In genomic region chr1:57506941-57507340, GRCh38 we compare ENCODE assay signal across 29 cellular contexts.
"Had no signal": no experiment of that assay in that cellular context is flagged by ENCODE, and none has a peak within 500 bp of the region (broad histone marks: within the 10 kb centered on the region; RNA-seq: fewer than 3 reads in every experiment).

No MANE protein-coding gene starts in this region.

- H3K27me3 ChIP-seq: left lung, pancreas, sigmoid colon, spleen, suprapubic skin, tibial artery had no signal

- DNase-seq: hypothalamus; immature natural killer cell; kidney; left colon; left lung; lower lobe of right lung; mammary epithelial cell; mesenchymal stem cell; naive thymus-derived CD8-positive, alpha-beta T cell; nucleus accumbens; pancreas; posterior cingulate gyrus; retina; right cardiac atrium; sigmoid colon; small intestine; spleen; stimulated activated CD4-positive, alpha-beta T cell treated with anti-CD3 and anti-CD28 coated beads, Interleukin-4, amount 100 ng/mL, for 24 hours; stimulated activated naive CD4-positive, alpha-beta T cell; tibial artery; trophoblast cell; upper lobe of right lung had no signal

- H3K4me3 Mint-ChIP-seq: immature natural killer cell; naive thymus-derived CD8-positive, alpha-beta T cell; nephron; neural crest cell; stimulated activated effector memory CD8-positive, alpha-beta T cell treated with anti-CD3 and anti-CD28 coated beads, Interleukin-12 subunit alpha, Interleukin-12 subunit beta, amount 100 ng/mL, for 72 hours; stimulated activated naive CD8-positive, alpha-beta T cell treated with anti-CD3 and anti-CD28 coated beads, Interleukin-15, Interleukin-2, amounts not matched to agents 100 ng/mL and 50 ng/mL, for 24 hours had no signal

- H3K36me3 ChIP-seq: left lung, lower lobe of right lung, pancreas, prostate gland, sigmoid colon, spleen, suprapubic skin, thoracic aorta, tibial artery, upper lobe of right lung had no signal

- H3K9me3 Mint-ChIP-seq: nephron; neural crest cell; stimulated activated effector memory CD8-positive, alpha-beta T cell treated with anti-CD3 and anti-CD28 coated beads, Interleukin-12 subunit alpha, Interleukin-12 subunit beta, amount 100 ng/mL, for 72 hours; stimulated activated naive CD8-positive, alpha-beta T cell treated with anti-CD3 and anti-CD28 coated beads, Interleukin-15, Interleukin-2, amounts not matched to agents 100 ng/mL and 50 ng/mL, for 24 hours had no signal

- H3K4me3 ChIP-seq: left lung, lower lobe of right lung, pancreas, prostate gland, sigmoid colon, spleen, suprapubic skin, thoracic aorta, tibial artery, upper lobe of right lung had no signal

- ATAC-seq: left colon; left lung; lower lobe of right lung; naive thymus-derived CD8-positive, alpha-beta T cell; pancreas; right cardiac atrium; stimulated activated effector memory CD8-positive, alpha-beta T cell treated with anti-CD3 and anti-CD28 coated beads, Interleukin-12 subunit alpha, Interleukin-12 subunit beta, amount 100 ng/mL, for 72 hours; upper lobe of right lung had no signal

- H3K4me1 Mint-ChIP-seq: immature natural killer cell; naive thymus-derived CD8-positive, alpha-beta T cell; nephron; neural crest cell; stimulated activated effector memory CD8-positive, alpha-beta T cell treated with anti-CD3 and anti-CD28 coated beads, Interleukin-12 subunit alpha, Interleukin-12 subunit beta, amount 100 ng/mL, for 72 hours had no signal

- H3K36me3 Mint-ChIP-seq: immature natural killer cell; naive thymus-derived CD8-positive, alpha-beta T cell; stimulated activated effector memory CD8-positive, alpha-beta T cell treated with anti-CD3 and anti-CD28 coated beads, Interleukin-12 subunit alpha, Interleukin-12 subunit beta, amount 100 ng/mL, for 72 hours had no signal

- H3K9me3 ChIP-seq: left lung, lower lobe of right lung, pancreas, prostate gland, sigmoid colon, suprapubic skin, thoracic aorta, tibial artery, upper lobe of right lung had no signal

- H3K27ac Mint-ChIP-seq: immature natural killer cell; nephron; stimulated activated effector memory CD8-positive, alpha-beta T cell treated with anti-CD3 and anti-CD28 coated beads, Interleukin-12 subunit alpha, Interleukin-12 subunit beta, amount 100 ng/mL, for 72 hours; stimulated activated naive CD8-positive, alpha-beta T cell treated with anti-CD3 and anti-CD28 coated beads, Interleukin-15, Interleukin-2, amounts not matched to agents 100 ng/mL and 50 ng/mL, for 24 hours had no signal

- H3K4me1 ChIP-seq: left lung, lower lobe of right lung, pancreas, prostate gland, sigmoid colon, spleen, suprapubic skin, tibial artery, upper lobe of right lung had no signal

- H3K27ac ChIP-seq: left lung, lower lobe of right lung, pancreas, prostate gland, sigmoid colon, spleen, suprapubic skin, thoracic aorta, tibial artery, upper lobe of right lung had no signal
